8 cellular contexts compared by ENCODE assay signal in the genomic region with DNA sequence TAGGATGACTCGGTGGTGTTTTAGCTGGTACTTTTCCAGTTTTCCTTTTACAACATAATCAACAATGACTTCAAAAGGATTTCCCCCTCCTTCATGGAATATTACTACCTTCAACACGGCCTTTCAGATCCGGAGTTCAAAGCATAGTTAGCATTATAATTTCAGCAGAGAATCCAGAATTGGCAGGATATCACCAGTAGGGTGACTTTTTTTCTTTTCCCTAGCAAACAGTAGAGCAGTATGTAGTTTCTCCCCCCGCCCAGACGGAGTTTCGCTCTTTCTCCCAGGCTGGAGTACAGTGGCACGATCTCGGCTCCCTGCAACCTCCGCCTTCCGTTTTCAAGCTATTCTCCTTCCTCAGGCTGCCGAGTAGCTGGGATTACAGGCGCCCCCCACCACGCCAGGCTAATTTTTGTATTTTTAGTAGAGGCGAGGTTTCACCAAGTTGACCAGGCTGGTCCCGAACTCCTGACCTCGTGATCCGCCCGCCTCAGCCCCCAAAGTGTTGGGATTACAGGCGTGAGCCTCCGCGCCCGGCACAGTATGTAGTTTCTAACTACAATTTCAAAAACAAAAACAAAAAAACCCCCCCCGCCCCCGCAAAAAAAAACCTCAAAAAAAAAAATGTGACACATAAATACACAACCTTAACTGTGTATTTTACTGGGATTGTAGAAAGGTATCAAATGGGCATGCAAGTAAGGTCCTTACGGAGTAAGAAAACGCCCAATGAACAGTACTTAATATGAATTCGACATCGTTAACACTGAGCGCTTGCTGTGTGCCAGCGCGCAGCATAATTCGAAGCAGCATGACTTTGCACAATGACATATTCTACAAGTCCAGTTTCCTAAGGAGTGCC. TPM values are rescaled to one million over a fixed set of nuclear protein-coding genes. Genes with fewer than 3 reads are reported as not detected.
DNase-seq lines count a peak whose midpoint lies in the region; ATAC-seq and TF ChIP-seq lines count a peak whose summit lies in the region.

No MANE protein-coding gene starts in this region.

- peak in 1 of 4 experiments; percentile 28 for TF ChIP-seq CTCF in prostate gland (IDR thresholded peaks at IDR 0.05)

- peaks cover 12 to 27% of the 10 kb centered on the region in 2 donors for H3K36me3 Mint-ChIP-seq in CD4-positive, alpha-beta memory T cell

- H3K27ac ChIP-seq in CD4-positive, alpha-beta memory T cell (ENCODE audit: low read depth, low read length) = peak overlapping the region; percentile 94
- peak overlapping the region; percentile 99 for H3K27ac ChIP-seq in prostate gland

- TF ChIP-seq POLR2A in prostate gland (IDR thresholded peaks at IDR 0.05) = no peak

- H3K9me3 ChIP-seq in CD4-positive, alpha-beta memory T cell (ENCODE audit: control insufficient read depth in 1 of 2, low read length in 2 of 2) = no peaks in the 10 kb centered on the region
- no peaks in the 10 kb centered on the region for H3K9me3 ChIP-seq in prostate gland

- intact Hi-C loops in CD4-positive, alpha-beta memory T cell (cut with micrococcal nuclease) = loop anchor here (1.0 to 2.0 kb wide), 5 partner anchors 33 to 1673 kb away; partner anchors contain the start of genes CEP170 and SMYD3
- intact Hi-C loops in left ventricle myocardium superior (cut with micrococcal nuclease) (no loop called here), prostate gland (cut with DNase I) (loop anchor here (2.0 kb wide), 1 partner anchor 137 kb away; no protein-coding TSS in a partner anchor)

- ATAC-seq in GM21515 (IDR thresholded peaks at IDR 0.05; ENCODE audit: unreplicated experiment) (peak; percentile 12), left ventricle myocardium superior (peak; percentile 37), GM21576 (IDR thresholded peaks at IDR 0.05; ENCODE audit: unreplicated experiment) (no peak)

- peaks cover 0 to 3% (median 0%) of the 10 kb centered on the region in 8 donors for H3K9me3 Mint-ChIP-seq in CD4-positive, alpha-beta memory T cell

- peak overlapping the region; percentile 86 to 98 (median 96) for H3K4me3 Mint-ChIP-seq in CD4-positive, alpha-beta memory T cell

- H3K27ac Mint-ChIP-seq in CD4-positive, alpha-beta memory T cell = peak overlapping the region; percentile 93 to 100 (median 99)

- H3K36me3 ChIP-seq in CD4-positive, alpha-beta memory T cell (ENCODE audit: insufficient read depth, low read length) = no peaks in the 10 kb centered on the region
- H3K36me3 ChIP-seq in prostate gland = no peaks in the 10 kb centered on the region

- peaks cover 26 to 51% (median 32%) of the 10 kb centered on the region in 4 donors for H3K4me1 Mint-ChIP-seq in CD4-positive, alpha-beta memory T cell

- DNase-seq in CD4-positive, alpha-beta memory T cell = peak; percentile 59 to 78 (median 66)
- peak; percentile 65 for DNase-seq in NCI-H1105 treated with DMSO at 0.1 percent for 48 hours (lab: John Stamatoyannopoulos, UW)
- peak in 4 of 5 donors; percentile 22 to 70 (median 45) for DNase-seq in T-helper 1 cell
- DNase-seq in amygdala (lab: John Stamatoyannopoulos, UW) = peak in 41 of 56 donors; percentile 5 to 73 (median 35)
- peak; percentile 66 for DNase-seq in left ventricle myocardium superior
- peak; percentile 42 for DNase-seq in prostate gland (ENCODE audit: low spot score)

- no peaks in the 10 kb centered on the region for H3K27me3 Mint-ChIP-seq in CD4-positive, alpha-beta memory T cell

- H3K4me3 ChIP-seq in CD4-positive, alpha-beta memory T cell (ENCODE audit: low read length in 2 of 2) = peak overlapping the region; percentile 74 to 80
- peak overlapping the region; percentile 64 to 87 for H3K4me3 ChIP-seq in prostate gland

- H3K4me1 ChIP-seq in CD4-positive, alpha-beta memory T cell (ENCODE audit: insufficient read depth, low read length) = peaks cover 37% of the 10 kb centered on the region
- no peaks in the 10 kb centered on the region for H3K4me1 ChIP-seq in prostate gland (replicated peaks)

- POLR2A ChIA-PET in CD4-positive, alpha-beta memory T cell (lab: Charles Lee; ENCODE audit: partially characterized antibody) = interaction anchor here (0.7 to 25.0 kb wide), 27 partner anchors 9 to 1578 kb away, joined by 3 to 1465 read pairs (median 6); partner anchors contain the start of genes ADSS2, CATSPERE, CEP170 and DESI2

- CTCF ChIA-PET in CD4-positive, alpha-beta memory T cell (lab: Charles Lee; ENCODE audit: partially characterized antibody) = interaction anchor here (0.6 to 8.4 kb wide), 13 partner anchors 10 to 209 kb away, joined by 3 to 97 read pairs (median 5); partner anchors contain the start of gene HNRNPU

- under 1% methylated on average over 32 of the region's 32 CpGs for WGBS in prostate gland

- H3K27me3 ChIP-seq in CD4-positive, alpha-beta memory T cell (ENCODE audit: insufficient read depth, low read length) = no peaks in the 10 kb centered on the region
- H3K27me3 ChIP-seq in prostate gland (replicated peaks; ENCODE audit: insufficient read depth) = no peaks in the 10 kb centered on the region

RNA-seq across cellular contexts. Expression of gene COX20, which starts 1.5 kb away (rescaled TPM):
- total RNA-seq in CD4-positive, alpha-beta memory T cell = 10 to 100 TPM; 31.3 to 32.9 TPM
- polyA plus RNA-seq in CD4-positive, alpha-beta memory T cell = 10 to 100 TPM; 42.8 to 65.7 TPM
- 63.7 TPM for total RNA-seq in left ventricle myocardium superior
- 10 to 100 TPM; 46.8 to 78.4 TPM for total RNA-seq in prostate gland

RNA-seq across cellular contexts. Expression of gene HNRNPU, which starts 30.4 kb away (rescaled TPM):
- total RNA-seq in CD4-positive, alpha-beta memory T cell = 100 to 1,000 TPM; 370 to 385 TPM
- polyA plus RNA-seq in CD4-positive, alpha-beta memory T cell = 100 to 1,000 TPM; 126 to 357 TPM
- total RNA-seq in left ventricle myocardium superior (183 TPM), prostate gland (100 to 1,000 TPM; 302 to 350 TPM)
